ENCODE assay signal across 8 cellular contexts in genomic region chr6:157381631-157382621, GRCh38. TPM values are rescaled to one million over a fixed set of nuclear protein-coding genes. Genes with fewer than 3 reads are reported as not detected.
DNase-seq lines count a peak whose midpoint lies in the region; ATAC-seq and TF ChIP-seq lines count a peak whose summit lies in the region.

No MANE protein-coding gene starts in this region.

- peak; percentile 28 for TF ChIP-seq CTCF in AG04449 (IDR thresholded peaks at IDR 0.05; ENCODE audit: insufficient read depth, low read length, missing control alignments)
- TF ChIP-seq CTCF in neutrophil (IDR thresholded peaks at IDR 0.05): no peak
- no peak for TF ChIP-seq CTCF in thoracic aorta (IDR thresholded peaks at IDR 0.05)

- POLR2A ChIA-PET in AG04449 (lab: Yijun Ruan, JAX): no interaction called here

- H3K4me3 ChIP-seq in AG04449 (ENCODE audit: low read depth, low read length) (peak overlapping the region; percentile 81), neutrophil (ENCODE audit: low read depth in 1 of 2, low read length in 1 of 2) (peak overlapping the region; percentile 89 to 98), thoracic aorta (peak overlapping the region; percentile 88)

- H3K27me3 ChIP-seq in neutrophil: peaks cover 21% of the 10 kb centered on the region
- no peaks in the 10 kb centered on the region for H3K27me3 ChIP-seq in thoracic aorta (replicated peaks; ENCODE audit: insufficient read depth)

- no peak for DNase-seq in AG04449 (ENCODE audit: low read depth, low spot score)
- DNase-seq in RPMI7951 (ENCODE audit: low read depth): peak; percentile 47
- DNase-seq in activated naive CD4-positive, alpha-beta T cell treated with Interleukin-2 at 50 U/mL for 16 hours: peak; percentile 64
- DNase-seq in germinal center (ENCODE audit: low spot score): peak; percentile 61
- DNase-seq in thoracic aorta (ENCODE audit: low spot score): no peak

- H3K4me1 ChIP-seq in neutrophil (ENCODE audit: control insufficient read depth in 1 of 2, insufficient read depth in 1 of 2, low read depth in 1 of 2, low read length in 1 of 2) (peaks cover 12 to 14% of the 10 kb centered on the region in 2 experiments), thoracic aorta (ENCODE audit: control insufficient read depth in 1 of 2, low read depth in 2 of 2) (peaks cover 3 to 30% of the 10 kb centered on the region in 2 donors)

- no peaks in the 10 kb centered on the region for H3K9me3 ChIP-seq in neutrophil
- H3K9me3 ChIP-seq in thoracic aorta: no peaks in the 10 kb centered on the region

- peak; percentile 25 for ATAC-seq in GM18867 (IDR thresholded peaks at IDR 0.05; ENCODE audit: unreplicated experiment)
- ATAC-seq in HG03139 (IDR thresholded peaks at IDR 0.05; ENCODE audit: unreplicated experiment): peak; percentile 27
- no peak for ATAC-seq in thoracic aorta (ENCODE audit: insufficient number of reproducible peaks, low FRiP score, low read depth)

- peak overlapping the region; percentile 87 for H3K27ac ChIP-seq in neutrophil
- H3K27ac ChIP-seq in thoracic aorta: peak overlapping the region; percentile 92 to 95

- H3K36me3 ChIP-seq in neutrophil: no peaks in the 10 kb centered on the region
- no peaks in the 10 kb centered on the region for H3K36me3 ChIP-seq in thoracic aorta

- CTCF ChIA-PET in AG04449 (lab: Yijun Ruan, JAX): interaction anchor here (0.6 kb wide), 1 partner anchor 32 kb away, joined by 3 read pairs; no protein-coding TSS in a partner anchor

RNA-seq across cellular contexts. Expression of gene ZDHHC14, which starts 0.9 kb away (rescaled TPM):
- 1.6 and 1.8 TPM in 2 replicates for total RNA-seq in RPMI7951 (2014; rRNA removed; shearing (Covaris generic))
- 10 to 100 TPM; 20.0 to 31.1 TPM for total RNA-seq in thoracic aorta

RNA-seq across cellular contexts. Expression of gene TMEM242, which starts 58.6 kb away (rescaled TPM):
- 8.2 and 9.3 TPM in 2 replicates for total RNA-seq in RPMI7951 (2014; rRNA removed; shearing (Covaris generic))
- total RNA-seq in thoracic aorta: 1 to 10 TPM; 7.3 to 8.8 TPM

Comparison
In these comparisons a context has a peak if more than half of its experiments do, and no peak if none do; other contexts are left out.
1. DNase-seq: peak in RPMI7951 (single experiment), activated naive CD4-positive, alpha-beta T cell treated with Interleukin-2 at 50 U/mL for 16 hours (single experiment) and germinal center (single experiment); none in AG04449 (single experiment) and thoracic aorta (single experiment).
2. Peak in every context shown above with its lines, with median percentiles within 50 percentile points of each other: H3K4me3 ChIP-seq.